ENCODE assay signal across 8 cellular contexts in genomic region chr22:17264321-17265052, GRCh38. TPM values are rescaled to one million over a fixed set of nuclear protein-coding genes. Genes with fewer than 3 reads are reported as not detected.
DNase-seq lines count a peak whose midpoint lies in the region; ATAC-seq and TF ChIP-seq lines count a peak whose summit lies in the region.

No MANE protein-coding gene starts in this region.

- POLR2A ChIA-PET in OCI-LY7 (lab: Charles Lee): interaction anchor here (0.5 kb wide), 1 partner anchor 91 kb away, joined by 3 read pairs; no protein-coding TSS in a partner anchor

- H3K9me3 ChIP-seq in SJCRH30 (replicated peaks) (no peaks in the 10 kb centered on the region), sigmoid colon (no peaks in the 10 kb centered on the region), vagina (no peaks in the 10 kb centered on the region), OCI-LY7 (ENCODE audit: low read length) (no peaks in the 10 kb centered on the region)

- ATAC-seq in GM23338: peak; percentile 48
- no peak for ATAC-seq in natural killer cell treated with Interleukin-12 subunit alpha and Interleukin-12 subunit beta and Interleukin-15 and Interleukin-18, amount 100 ng/mL, for 72 hours

- H3K27me3 ChIP-seq in GM23338 (ENCODE audit: insufficient read depth): no peaks in the 10 kb centered on the region
- no peaks in the 10 kb centered on the region for H3K27me3 ChIP-seq in SJCRH30
- H3K27me3 ChIP-seq in sigmoid colon: no peaks in the 10 kb centered on the region
- no peaks in the 10 kb centered on the region for H3K27me3 ChIP-seq in vagina

- H3K9me2 ChIP-seq in GM23338 (ENCODE audit: insufficient read depth): no peaks in the 10 kb centered on the region
- H3K9me2 ChIP-seq in OCI-LY7 (ENCODE audit: insufficient read depth, low read length): no peaks in the 10 kb centered on the region

- peaks cover 73% of the 10 kb centered on the region for H3K4me1 ChIP-seq in GM23338 (ENCODE audit: insufficient read depth)
- peaks cover 46% of the 10 kb centered on the region for H3K4me1 ChIP-seq in SJCRH30
- H3K4me1 ChIP-seq in sigmoid colon: no peaks in the 10 kb centered on the region
- H3K4me1 ChIP-seq in vagina: peaks cover 8% of the 10 kb centered on the region
- no peaks in the 10 kb centered on the region for H3K4me1 ChIP-seq in OCI-LY7 (ENCODE audit: insufficient read depth, low read length, poor library complexity, severe bottlenecking)

- WGBS in sigmoid colon, 2 donors: 70% methylated on average over 16 of the region's 16 CpGs

- peak overlapping the region; percentile 63 for H3K4me3 Mint-ChIP-seq in GM23338
- no peak overlapping the region for H3K4me3 Mint-ChIP-seq in natural killer cell treated with Interleukin-12 subunit alpha and Interleukin-12 subunit beta and Interleukin-15 and Interleukin-18, amount 100 ng/mL, for 72 hours

- H3F3A ChIP-seq in GM23338 (replicated peaks; ENCODE audit: low read depth): peaks cover 46% of the 10 kb centered on the region

- peaks cover 27% of the 10 kb centered on the region; the same call in 2 of the 3 replicates for H3K36me3 Mint-ChIP-seq in GM23338 (ENCODE audit: low read depth)
- no peaks in the 10 kb centered on the region for H3K36me3 Mint-ChIP-seq in natural killer cell treated with Interleukin-12 subunit alpha and Interleukin-12 subunit beta and Interleukin-15 and Interleukin-18, amount 100 ng/mL, for 72 hours

- BruUV-seq in OCI-LY7 (replicated peaks; lab: Mats Ljungman, UMichigan): no TSS peak

- H3K4me2 ChIP-seq in GM23338 (peak overlapping the region; percentile 73), OCI-LY7 (ENCODE audit: low read length) (no peak overlapping the region)

- CTCF ChIA-PET in OCI-LY7 (lab: Charles Lee; ENCODE audit: unreplicated experiment): no interaction called here

- no peaks in the 10 kb centered on the region for H4K20me1 ChIP-seq in GM23338 (replicated peaks; ENCODE audit: insufficient read depth)
- no peaks in the 10 kb centered on the region for H4K20me1 ChIP-seq in OCI-LY7 (ENCODE audit: insufficient read depth, low read length)

- H3K27ac ChIP-seq in GM23338 (ENCODE audit: low read depth): peak overlapping the region; percentile 99
- H3K27ac ChIP-seq in SJCRH30: peak overlapping the region; percentile 93
- H3K27ac ChIP-seq in sigmoid colon: peak overlapping the region; percentile 35 to 64 (median 46)
- no peak overlapping the region for H3K27ac ChIP-seq in vagina
- H3K27ac ChIP-seq in OCI-LY7 (ENCODE audit: low read depth, low read length, poor library complexity, severe bottlenecking): no peak overlapping the region

- H3K36me3 ChIP-seq in GM23338 (ENCODE audit: insufficient read depth): no peaks in the 10 kb centered on the region
- no peaks in the 10 kb centered on the region for H3K36me3 ChIP-seq in SJCRH30
- H3K36me3 ChIP-seq in sigmoid colon: no peaks in the 10 kb centered on the region
- H3K36me3 ChIP-seq in vagina: no peaks in the 10 kb centered on the region
- H3K36me3 ChIP-seq in OCI-LY7 (ENCODE audit: insufficient read depth, low read length): no peaks in the 10 kb centered on the region

- H3K4me3 ChIP-seq in GM23338 (peak overlapping the region; percentile 44), SJCRH30 (peak overlapping the region; percentile 42), sigmoid colon (no peak overlapping the region), vagina (no peak overlapping the region), OCI-LY7 (ENCODE audit: low read depth, low read length, poor library complexity, severe bottlenecking) (no peak overlapping the region)

- no peak for TF ChIP-seq POLR2A in sigmoid colon (IDR thresholded peaks at IDR 0.05)
- TF ChIP-seq POLR2A in vagina (IDR thresholded peaks at IDR 0.05): no peak

- DNase-seq in GM23338 (ENCODE audit: low spot score): peak; percentile 87
- DNase-seq in SJCRH30: peak; percentile 94 to 96
- DNase-seq in iPS DF 19.7 (ENCODE audit: low read depth, low spot score): peak; percentile 79
- no peak for DNase-seq in sigmoid colon
- no peak for DNase-seq in activated gamma-delta T cell treated with Interleukin-2 at 50 U/mL for 16 hours
- no peak for DNase-seq in vagina (ENCODE audit: extremely low spot score in 2 of 2)
- DNase-seq in OCI-LY7 (ENCODE audit: low spot score): no peak
- DNase-seq in natural killer cell treated with Interleukin-12 subunit alpha and Interleukin-12 subunit beta and Interleukin-15 and Interleukin-18, amount 100 ng/mL, for 72 hours (ENCODE audit: low spot score): no peak

- peaks cover 29% of the 10 kb centered on the region for H3K27me3 Mint-ChIP-seq in GM23338 (ENCODE audit: insufficient read depth, low read depth, poor library complexity)
- H3K27me3 Mint-ChIP-seq in natural killer cell treated with Interleukin-12 subunit alpha and Interleukin-12 subunit beta and Interleukin-15 and Interleukin-18, amount 100 ng/mL, for 72 hours: no peaks in the 10 kb centered on the region

- H3K9me3 Mint-ChIP-seq in GM23338: no peaks in the 10 kb centered on the region; the same call in 2 of the 3 replicates
- H3K9me3 Mint-ChIP-seq in natural killer cell treated with Interleukin-12 subunit alpha and Interleukin-12 subunit beta and Interleukin-15 and Interleukin-18, amount 100 ng/mL, for 72 hours: no peaks in the 10 kb centered on the region

- H3K79me2 ChIP-seq in GM23338 (replicated peaks; ENCODE audit: insufficient read depth) (peaks cover 29% of the 10 kb centered on the region), OCI-LY7 (ENCODE audit: insufficient read depth, low read depth, low read length) (no peaks in the 10 kb centered on the region)

- peaks cover 86% of the 10 kb centered on the region for H3K4me1 Mint-ChIP-seq in GM23338
- H3K4me1 Mint-ChIP-seq in natural killer cell treated with Interleukin-12 subunit alpha and Interleukin-12 subunit beta and Interleukin-15 and Interleukin-18, amount 100 ng/mL, for 72 hours (ENCODE audit: low read depth in 2 of 2): no peaks in the 10 kb centered on the region

- intact Hi-C loops in sigmoid colon (cut with DNase I): no loop called here
- intact Hi-C loops in vagina (cut with DNase I): no loop called here
- intact Hi-C loops in OCI-LY7 (cut with micrococcal nuclease; ENCODE audit: unreplicated experiment): no loop called here

- no peak for TF ChIP-seq EP300 in sigmoid colon (IDR thresholded peaks at IDR 0.05)

- TF ChIP-seq CTCF in GM23338 (conservative IDR thresholded peaks at IDR 0.05; ENCODE audit: low read depth in 2 of 2) (no peak), sigmoid colon (IDR thresholded peaks at IDR 0.05) (no peak), vagina (IDR thresholded peaks at IDR 0.05) (no peak), OCI-LY7 (conservative IDR thresholded peaks at IDR 0.05; ENCODE audit: low read length) (no peak)

- H2AFZ ChIP-seq in GM23338 (no peak overlapping the region), OCI-LY7 (ENCODE audit: low read length) (no peak overlapping the region)

- peak overlapping the region; percentile 97 for H3K27ac Mint-ChIP-seq in GM23338
- peak overlapping the region in 1 of 2 donors; percentile 77 for H3K27ac Mint-ChIP-seq in natural killer cell treated with Interleukin-12 subunit alpha and Interleukin-12 subunit beta and Interleukin-15 and Interleukin-18, amount 100 ng/mL, for 72 hours

TF ChIP-seq in GM23338, 12 proteins besides CTCF, POLR2A, EP300 and RAD21:
- TF ChIP-seq ETS1 (IDR thresholded peaks at IDR 0.05) (no peak), EZH2phosphoT487 (IDR thresholded peaks at IDR 0.05; ENCODE audit: unreplicated experiment) (no peak), POLR2AphosphoS5 (IDR thresholded peaks at IDR 0.05; ENCODE audit: low read depth) (peak; percentile 38; the same call in 1 of the 2 replicates), NANOG (IDR thresholded peaks at IDR 0.05; ENCODE audit: borderline replicate concordance) (no peak)
TF ChIP-seq in GM23338: peak in this region for 1.

RNA-seq across cellular contexts. Expression of gene ADA2, which starts 45.3 kb away (rescaled TPM):
- 29.3 and 42.6 TPM in 2 replicates for total RNA-seq in GM23338 (2014; rRNA removed; shearing (Covaris generic))
- polyA plus RNA-seq in GM23338 (2016; fragmentation: Nextera tagmentation; extraction: Ambion mirVana) (10.7 and 11.2 TPM in 2 replicates), sigmoid colon (10 to 100 TPM in 2 of 3 donors, 1 to 10 TPM in 1; 8.4 to 29.0 (median 12.3) TPM)
- 0.10 and 0.28 TPM in 2 replicates for total RNA-seq in SJCRH30 (2014; rRNA removed; shearing (Covaris generic))
- total RNA-seq in sigmoid colon (1 to 10 TPM; 2.8 to 8.3 (median 6.4) TPM), vagina (4.7 TPM), OCI-LY7 (2022) (42.8 and 49.5 TPM in 2 replicates)
- total RNA-seq in OCI-LY7 (2014; rRNA removed; shearing (Covaris generic)): 16.5 and 19.6 TPM in 2 replicates
- 10 to 100 TPM; 18.0 to 18.9 TPM for total RNA-seq in natural killer cell treated with Interleukin-12 subunit alpha and Interleukin-12 subunit beta and Interleukin-15 and Interleukin-18, amount 100 ng/mL, for 72 hours

Comparison
In these comparisons a context has a peak if more than half of its experiments do, and no peak if none do; other contexts are left out.
1. DNase-seq: peak in GM23338 (single experiment), SJCRH30 (2 of 2) and iPS DF 19.7 (single experiment); none in sigmoid colon (single experiment), activated gamma-delta T cell treated with Interleukin-2 at 50 U/mL for 16 hours (single experiment), vagina (0 of 2), OCI-LY7 (single experiment) and natural killer cell treated with Interleukin-12 subunit alpha and Interleukin-12 subunit beta and Interleukin-15 and Interleukin-18, amount 100 ng/mL, for 72 hours (single experiment).
2. H3K27ac ChIP-seq: peak in GM23338 (single experiment), SJCRH30 (single experiment) and sigmoid colon (4 of 4); none in vagina (single experiment) and OCI-LY7 (single experiment).
3. H3K4me3 ChIP-seq: peak in GM23338 (single experiment) and SJCRH30 (single experiment); none in sigmoid colon (0 of 4), vagina (0 of 2) and OCI-LY7 (single experiment).